Comparison of ENCODE assay signal across 20 cellular contexts in genomic region chr10:76453328-76453727, GRCh38.
"Had no signal": no experiment of that assay in that cellular context is flagged by ENCODE, and none has a peak within 500 bp of the region (broad histone marks: within the 10 kb centered on the region; RNA-seq: fewer than 3 reads in every experiment).

No MANE protein-coding gene starts in this region.

- H3K4me3 ChIP-seq: K562 had no signal

- DNase-seq: MV-4-11, NCI-H1048, NCI-H1105, NCI-H1417, NCI-H1436 treated with DMSO at 0.1 percent for 48 hours, NCI-H1694, NCI-H187 treated with DMSO at 0.1 percent for 48 hours, NCI-H2029 treated with DMSO at 0.1 percent for 48 hours, NCI-H226, NCI-H446, NCI-H510A, NCI-H524 treated with DMSO at 0.1 percent for 48 hours, NCI-H69, NCI-H774, RPMI8226, SHP77, SW 1271, T-cell had no signal

- ATAC-seq: K562, T-cell had no signal

- H3K27ac ChIP-seq: HL-60 had no signal
